In genomic region chr4:164956766-164957643, GRCh38 we compare ENCODE assay signal across 8 cellular contexts. TPM values are rescaled to one million over a fixed set of nuclear protein-coding genes. Genes with fewer than 3 reads are reported as not detected.
DNase-seq lines count a peak whose midpoint lies in the region; ATAC-seq and TF ChIP-seq lines count a peak whose summit lies in the region.

No MANE protein-coding gene starts in this region.

- 6 to 13% methylated on average over 14 to 43 of the region's 46 CpGs for WGBS in thyroid gland, 2 donors

- H3K4me3 ChIP-seq in BE2C (ENCODE audit: low read depth, low read length) = peak overlapping the region; percentile 86
- peak overlapping the region; percentile 84 for H3K4me3 ChIP-seq in parathyroid adenoma (ENCODE audit: low read depth, low read length)
- peak overlapping the region; percentile 25 to 51 (median 38) for H3K4me3 ChIP-seq in thyroid gland (replicated peaks in 1 of 3)

- TF ChIP-seq POLR2A in thyroid gland (IDR thresholded peaks at IDR 0.05) = peak in 1 of 2 donors; percentile 88

- intact Hi-C loops in head of caudate nucleus (cut with DNase I) = no loop called here
- intact Hi-C loops in thyroid gland (cut with DNase I) = no loop called here

- H3K4me2 ChIP-seq in parathyroid adenoma (ENCODE audit: low read length) = peak overlapping the region; percentile 92

- no peak for TF ChIP-seq CTCF in BE2C (IDR thresholded peaks at IDR 0.05; ENCODE audit: low read depth, low read length)
- TF ChIP-seq CTCF in parathyroid adenoma (IDR thresholded peaks at IDR 0.05) = no peak
- peak in 1 of 6 experiments; percentile 4 for TF ChIP-seq CTCF in thyroid gland (IDR thresholded peaks at IDR 0.05)

- H3K27me3 ChIP-seq in BE2C = no peaks in the 10 kb centered on the region
- H3K27me3 ChIP-seq in parathyroid adenoma (ENCODE audit: control insufficient read depth, insufficient read depth, low read length) = no peaks in the 10 kb centered on the region
- no peaks in the 10 kb centered on the region for H3K27me3 ChIP-seq in thyroid gland

- H3K36me3 ChIP-seq in BE2C = no peaks in the 10 kb centered on the region
- H3K36me3 ChIP-seq in parathyroid adenoma (ENCODE audit: control insufficient read depth, insufficient read depth, low read length) = no peaks in the 10 kb centered on the region
- no peaks in the 10 kb centered on the region for H3K36me3 ChIP-seq in thyroid gland

- no peaks in the 10 kb centered on the region for H3K9me3 ChIP-seq in BE2C
- H3K9me3 ChIP-seq in parathyroid adenoma (ENCODE audit: control insufficient read depth, low read length) = no peaks in the 10 kb centered on the region
- no peaks in the 10 kb centered on the region for H3K9me3 ChIP-seq in thyroid gland

- H3K4me1 ChIP-seq in BE2C (no peaks in the 10 kb centered on the region), parathyroid adenoma (no peaks in the 10 kb centered on the region), thyroid gland (peaks cover 0 to 4% of the 10 kb centered on the region in 2 donors)

- DNase-seq in BE2C (peak; percentile 89), SHP77 treated with DMSO at 0.1 percent for 48 hours (lab: John Stamatoyannopoulos, UW) (peak; percentile 76), head of caudate nucleus (peak; percentile 75 to 97 (median 90)), thyroid gland (peak; percentile 88 to 91)
- peak; percentile 76 for DNase-seq in activated naive CD4-positive, alpha-beta T cell treated with anti-CD3 and anti-CD28 coated beads, Interleukin-2, amount 50 U/mL, for 16 hours

- H3K27ac ChIP-seq in parathyroid adenoma = no peak overlapping the region
- H3K27ac ChIP-seq in thyroid gland = peak overlapping the region in 1 of 3 donors; percentile 47

- ATAC-seq in GM19328 (IDR thresholded peaks at IDR 0.05; ENCODE audit: unreplicated experiment) = peak; percentile 100
- ATAC-seq in HG03520 (IDR thresholded peaks at IDR 0.05; ENCODE audit: unreplicated experiment) = peak; percentile 100

- peak overlapping the region; percentile 76 for H2AFZ ChIP-seq in parathyroid adenoma

- H3K79me2 ChIP-seq in parathyroid adenoma = no peaks in the 10 kb centered on the region

- no peak overlapping the region for H3K9ac ChIP-seq in parathyroid adenoma

RNA-seq across cellular contexts. Expression of gene TRIM61, which starts 20.5 kb away (rescaled TPM):
- polyA plus RNA-seq in BE2C (2012; ENCODE audit: insufficient read depth, insufficient read length, low read depth) = 5.5 TPM
- total RNA-seq in thyroid gland = 1 to 10 TPM; 1.2 to 5.5 (median 4.5) TPM
